22 cellular contexts compared by ENCODE assay signal in the genomic region with DNA sequence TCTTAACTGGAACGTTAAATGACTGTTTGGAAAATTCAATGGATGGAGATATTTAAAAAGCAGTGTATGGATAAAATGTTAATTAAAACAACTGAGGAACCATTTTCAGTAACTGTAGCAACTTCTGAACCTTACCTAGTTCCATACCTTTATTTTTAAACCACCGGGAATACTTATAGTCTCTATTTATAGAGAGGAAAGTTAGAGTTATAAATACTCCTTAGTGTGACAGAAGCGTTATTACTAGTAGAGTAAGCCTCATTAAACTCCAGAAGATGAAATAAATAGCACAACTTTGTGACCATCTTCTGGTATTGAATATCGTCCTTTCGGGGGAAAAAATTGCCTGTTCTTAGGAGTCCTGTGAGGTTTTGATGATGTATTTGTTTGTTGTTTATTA.
"Had no signal": no experiment of that assay in that cellular context is flagged by ENCODE, and none has a peak within 500 bp of the region (broad histone marks: within the 10 kb centered on the region; RNA-seq: fewer than 3 reads in every experiment).

No MANE protein-coding gene starts in this region.

- H3K4me1 ChIP-seq: breast epithelium, esophagus squamous epithelium, right lobe of liver, spleen, testis, upper lobe of right lung had no signal

- DNase-seq: effector memory CD4-positive, alpha-beta T cell; esophagus squamous epithelium; foreskin fibroblast; head of caudate nucleus; hypothalamus; islet precursor cell; mammary epithelial cell; mucosa of descending colon; naive thymus-derived CD8-positive, alpha-beta T cell; posterior cingulate gyrus; right lobe of liver; spleen; stimulated activated CD4-positive, alpha-beta T cell treated with anti-CD3 and anti-CD28 coated beads, Interleukin-15, amount 100 ng/mL, for 24 hours; stimulated activated CD4-positive, alpha-beta T cell treated with anti-CD3 and anti-CD28 coated beads, Interleukin-1b, Interleukin-23, amount 100 ng/mL, for 48 hours; stimulated activated CD4-positive, alpha-beta T cell treated with anti-CD3 and anti-CD28 coated beads, Interleukin-4, amount 100 ng/mL, for 24 hours; stimulated activated naive B cell treated with anti-CD40 and anti-IgM and Interleukin-4, amounts not matched to agents 10 μg/mL and 1 μg/mL and 100 μg/mL, for 72 hours; stimulated activated naive CD8-positive, alpha-beta T cell treated with anti-CD3 and anti-CD28 coated beads, Interleukin-15, amount 100 ng/mL, for 72 hours; testis; upper lobe of right lung had no signal

- ATAC-seq: mucosa of descending colon; naive thymus-derived CD8-positive, alpha-beta T cell; right lobe of liver; stimulated activated naive B cell treated with anti-CD40 and anti-IgM and Interleukin-4, amounts not matched to agents 10 μg/mL and 1 μg/mL and 100 μg/mL, for 72 hours; stimulated activated naive CD8-positive, alpha-beta T cell treated with anti-CD3 and anti-CD28 coated beads, Interleukin-15, amount 100 ng/mL, for 72 hours; upper lobe of right lung had no signal

- H3K36me3 ChIP-seq: breast epithelium, tibial nerve had no signal

- H3K4me3 ChIP-seq: breast epithelium, esophagus squamous epithelium, mucosa of descending colon, right lobe of liver, spleen, testis, tibial nerve, upper lobe of right lung had no signal

- H3K27me3 Mint-ChIP-seq: naive thymus-derived CD8-positive, alpha-beta T cell; stimulated activated naive B cell treated with anti-CD40 and anti-IgM and Interleukin-4, amounts not matched to agents 10 μg/mL and 1 μg/mL and 100 μg/mL, for 72 hours; stimulated activated naive CD8-positive, alpha-beta T cell treated with anti-CD3 and anti-CD28 coated beads, Interleukin-15, amount 100 ng/mL, for 72 hours had no signal

- H3K4me3 Mint-ChIP-seq: naive thymus-derived CD8-positive, alpha-beta T cell; neural crest cell; stimulated activated naive B cell treated with anti-CD40 and anti-IgM and Interleukin-4, amounts not matched to agents 10 μg/mL and 1 μg/mL and 100 μg/mL, for 72 hours had no signal

- H3K9me3 ChIP-seq: breast epithelium, esophagus squamous epithelium, mucosa of descending colon, right lobe of liver, spleen, testis, tibial nerve, upper lobe of right lung had no signal

- H3K4me1 Mint-ChIP-seq: neural crest cell had no signal

- H3K27me3 ChIP-seq: breast epithelium, esophagus squamous epithelium, right lobe of liver, spleen, testis, tibial nerve, upper lobe of right lung had no signal

- H3K27ac Mint-ChIP-seq: stimulated activated naive B cell treated with anti-CD40 and anti-IgM and Interleukin-4, amounts not matched to agents 10 μg/mL and 1 μg/mL and 100 μg/mL, for 72 hours; stimulated activated naive CD8-positive, alpha-beta T cell treated with anti-CD3 and anti-CD28 coated beads, Interleukin-15, amount 100 ng/mL, for 72 hours had no signal

- H3K27ac ChIP-seq: breast epithelium, esophagus squamous epithelium, right lobe of liver, spleen, testis, tibial nerve, upper lobe of right lung had no signal

- H3K9me3 Mint-ChIP-seq: naive thymus-derived CD8-positive, alpha-beta T cell; neural crest cell; stimulated activated naive B cell treated with anti-CD40 and anti-IgM and Interleukin-4, amounts not matched to agents 10 μg/mL and 1 μg/mL and 100 μg/mL, for 72 hours; stimulated activated naive CD8-positive, alpha-beta T cell treated with anti-CD3 and anti-CD28 coated beads, Interleukin-15, amount 100 ng/mL, for 72 hours had no signal
